Comparison of ENCODE assay signal across 8 cellular contexts in the genomic region with DNA sequence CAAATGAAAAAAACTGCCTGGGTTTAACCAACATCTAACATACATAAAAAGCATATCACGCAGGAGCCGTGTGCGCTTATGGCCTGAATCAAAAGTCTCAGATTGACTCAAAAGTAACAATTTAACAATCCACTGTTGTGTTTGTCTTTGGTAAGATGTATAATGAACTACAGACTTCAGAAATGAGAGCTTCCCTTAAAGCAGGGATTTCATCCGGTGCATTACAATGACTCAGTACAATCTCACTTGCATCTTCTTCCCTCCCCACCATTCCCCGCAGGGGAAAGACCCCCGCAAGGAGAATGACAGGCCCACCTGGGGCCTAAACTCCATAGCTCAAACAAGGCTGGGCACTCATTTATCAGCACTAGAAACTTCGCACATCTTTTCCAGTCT. TPM values are rescaled to one million over a fixed set of nuclear protein-coding genes. Genes with fewer than 3 reads are reported as not detected.
DNase-seq lines count a peak whose midpoint lies in the region; ATAC-seq and TF ChIP-seq lines count a peak whose summit lies in the region.

No MANE protein-coding gene starts in this region.

- CTCF ChIA-PET in activated CD8-positive, alpha-beta memory T cell treated with anti-CD3 and anti-CD28 coated beads, Interleukin-2, amount 10 ng/mL, durations not matched to agents 7 days and 5 days (lab: Charles Lee): interaction anchor here (1.1 kb wide), 1 partner anchor 147 kb away, joined by 5 read pairs; no protein-coding TSS in a partner anchor
- CTCF ChIA-PET in Panc1 (lab: Charles Lee): no interaction called here

- peak overlapping the region; percentile 92 for H3K4me3 Mint-ChIP-seq in activated CD8-positive, alpha-beta memory T cell treated with anti-CD3 and anti-CD28 coated beads, Interleukin-2, amount 10 ng/mL, durations not matched to agents 7 days and 5 days

- in situ Hi-C loops in Panc1 (cut with HindIII; ENCODE audit: low pct_unique_long_range_greater_than_20kb, low sequenced_read_pairs) (no loop called here), KBM-7 (cut with MboI; ENCODE audit: low pct_unique_long_range_greater_than_20kb, low sequenced_read_pairs) (no loop called here)

- POLR2A ChIA-PET in Panc1 (lab: Charles Lee): no interaction called here

- H3K4me3 ChIP-seq in Panc1 (ENCODE audit: low read depth in 2 of 2, low read length in 2 of 2) (peak overlapping the region; percentile 75 to 89), muscle layer of duodenum (ENCODE audit: low read depth in 1 of 2, low read length in 2 of 2) (peak overlapping the region; percentile 70 to 81), vagina (peak overlapping the region; percentile 90 to 98)

- peaks cover 24% of the 10 kb centered on the region for H3K36me3 Mint-ChIP-seq in activated CD8-positive, alpha-beta memory T cell treated with anti-CD3 and anti-CD28 coated beads, Interleukin-2, amount 10 ng/mL, durations not matched to agents 7 days and 5 days

- no peaks in the 10 kb centered on the region for H3K9me3 ChIP-seq in Panc1 (ENCODE audit: control insufficient read depth, insufficient read depth, low read depth, low read length)
- no peaks in the 10 kb centered on the region for H3K9me3 ChIP-seq in muscle layer of duodenum (ENCODE audit: control insufficient read depth in 1 of 2, low read length in 2 of 2)
- H3K9me3 ChIP-seq in vagina: no peaks in the 10 kb centered on the region

- H3K27ac ChIP-seq in Panc1 (ENCODE audit: low read length) (peak overlapping the region; percentile 86), cingulate gyrus (ENCODE audit: low read depth, low read length) (peak overlapping the region; percentile 78), muscle layer of duodenum (ENCODE audit: low read length) (peak overlapping the region; percentile 78), vagina (peak overlapping the region; percentile 96)

- H3K4me1 Mint-ChIP-seq in activated CD8-positive, alpha-beta memory T cell treated with anti-CD3 and anti-CD28 coated beads, Interleukin-2, amount 10 ng/mL, durations not matched to agents 7 days and 5 days: peaks cover 37% of the 10 kb centered on the region

- TF ChIP-seq POLR2A in vagina (IDR thresholded peaks at IDR 0.05): no peak

- peak overlapping the region; percentile 93 for H3K27ac Mint-ChIP-seq in activated CD8-positive, alpha-beta memory T cell treated with anti-CD3 and anti-CD28 coated beads, Interleukin-2, amount 10 ng/mL, durations not matched to agents 7 days and 5 days

- ATAC-seq in activated CD8-positive, alpha-beta memory T cell treated with anti-CD3 and anti-CD28 coated beads, Interleukin-2, amount 10 ng/mL, durations not matched to agents 7 days and 5 days: peak; percentile 18
- ATAC-seq in HG02610 (IDR thresholded peaks at IDR 0.05; ENCODE audit: unreplicated experiment) (peak; percentile 50), Panc1 (no peak)

- H3K27me3 ChIP-seq in Panc1 (ENCODE audit: control insufficient read depth, insufficient read depth, low read length) (no peaks in the 10 kb centered on the region), muscle layer of duodenum (ENCODE audit: low read depth, low read length) (no peaks in the 10 kb centered on the region), vagina (no peaks in the 10 kb centered on the region)

- BruUV-seq in Panc1 (replicated peaks; lab: Mats Ljungman, UMichigan): TSS peak; percentile 72

- H3K36me3 ChIP-seq in Panc1 (ENCODE audit: control insufficient read depth, insufficient read depth, low read length): no peaks in the 10 kb centered on the region
- peaks cover 0 to 9% of the 10 kb centered on the region in 2 donors for H3K36me3 ChIP-seq in muscle layer of duodenum (ENCODE audit: control insufficient read depth in 1 of 2, insufficient read depth in 2 of 2, low read length in 2 of 2)
- no peaks in the 10 kb centered on the region for H3K36me3 ChIP-seq in vagina

- TF ChIP-seq CTCF in Panc1 (IDR thresholded peaks at IDR 0.05): no peak
- no peak for TF ChIP-seq CTCF in vagina (IDR thresholded peaks at IDR 0.05)

- no peaks in the 10 kb centered on the region for H3K9me3 Mint-ChIP-seq in activated CD8-positive, alpha-beta memory T cell treated with anti-CD3 and anti-CD28 coated beads, Interleukin-2, amount 10 ng/mL, durations not matched to agents 7 days and 5 days (ENCODE audit: low read depth)

- intact Hi-C loops in Panc1 (cut with micrococcal nuclease; ENCODE audit: unreplicated experiment): no loop called here
- intact Hi-C loops in vagina (cut with DNase I): loop anchor here (5.0 kb wide), 1 partner anchor 144 kb away; the partner anchor contains the start of gene SUB1

- DNase-seq in activated CD8-positive, alpha-beta memory T cell treated with anti-CD3 and anti-CD28 coated beads, Interleukin-2, amount 10 ng/mL, durations not matched to agents 7 days and 5 days: peak; percentile 51
- no peak for DNase-seq in activated CD8-positive, alpha-beta memory T cell treated with anti-CD3 and anti-CD28 coated beads, Interleukin-2, amount 50 U/mL, for 4 hours
- no peak for DNase-seq in Panc1 (ENCODE audit: low read depth, low spot score)
- DNase-seq in vagina (ENCODE audit: extremely low spot score in 2 of 2): no peak
- no peak for DNase-seq in KBM-7

- H3K4me1 ChIP-seq in Panc1 (ENCODE audit: control insufficient read depth, insufficient read depth, low read length): peaks cover 16% of the 10 kb centered on the region
- peaks cover 6 to 20% of the 10 kb centered on the region in 2 donors for H3K4me1 ChIP-seq in muscle layer of duodenum (ENCODE audit: control insufficient read depth in 1 of 2, insufficient read depth in 2 of 2, low read length in 2 of 2)
- H3K4me1 ChIP-seq in vagina: peaks cover 62% of the 10 kb centered on the region

- peaks cover 6% of the 10 kb centered on the region for H3K27me3 Mint-ChIP-seq in activated CD8-positive, alpha-beta memory T cell treated with anti-CD3 and anti-CD28 coated beads, Interleukin-2, amount 10 ng/mL, durations not matched to agents 7 days and 5 days

RNA-seq across cellular contexts. Expression of gene ZFR, which starts 1.4 kb away (rescaled TPM):
- total RNA-seq in activated CD8-positive, alpha-beta memory T cell treated with anti-CD3 and anti-CD28 coated beads, Interleukin-2, amount 10 ng/mL, durations not matched to agents 7 days and 5 days: 10 to 100 TPM; 39.8 to 56.0 TPM
- total RNA-seq in Panc1 (2021; ENCODE audit: unreplicated experiment) (72.7 TPM), vagina (80.8 TPM)
- polyA plus RNA-seq in Panc1 (2012; ENCODE audit: insufficient read length): 41.3 TPM
